1 cellular context compared by ENCODE assay signal in genomic region chr4:104490096-104490769, GRCh38.
TF ChIP-seq lines count a peak whose summit lies in the region.

No MANE protein-coding gene starts in this region.

TF ChIP-seq in SK-N-SH, 30 proteins besides CTCF, POLR2A, EP300 and RAD21 (continued from another document):
- TF ChIP-seq USF1 (IDR thresholded peaks at IDR 0.05; ENCODE audit: borderline replicate concordance, low read depth) (no peak), TCF12 (IDR thresholded peaks at IDR 0.05) (no peak), USF2 (IDR thresholded peaks at IDR 0.05; ENCODE audit: borderline replicate concordance, low read depth, low read length) (no peak), ELF1 (IDR thresholded peaks at IDR 0.05) (no peak)
